11 cellular contexts compared by ENCODE assay signal in genomic region chr5:8907168-8907868, GRCh38.
DNase-seq lines count a peak whose midpoint lies in the region; ATAC-seq, FAIRE-seq and TF ChIP-seq lines count a peak whose summit lies in the region.
"Had no signal": no experiment of that assay in that cellular context is flagged by ENCODE, and none has a peak within 500 bp of the region (broad histone marks: within the 10 kb centered on the region; RNA-seq: fewer than 3 reads in every experiment).

No MANE protein-coding gene starts in this region.

- FAIRE-seq in pancreas (lab: Jason Lieb, UNC): no peak

- POLR2A ChIA-PET in Panc1 (lab: Charles Lee): no interaction called here
- POLR2A ChIA-PET in OCI-LY7 (lab: Charles Lee): no interaction called here

- H3K4me2 ChIP-seq in OCI-LY7 (ENCODE audit: low read length): no peak overlapping the region

- H3K36me3 Mint-ChIP-seq in osteocyte (ENCODE audit: unreplicated experiment): no peaks in the 10 kb centered on the region

- H3K4me1 ChIP-seq in Panc1 (ENCODE audit: control insufficient read depth, insufficient read depth, low read length) (no peaks in the 10 kb centered on the region), pancreas (no peaks in the 10 kb centered on the region), OCI-LY7 (ENCODE audit: insufficient read depth, low read length, poor library complexity, severe bottlenecking) (no peaks in the 10 kb centered on the region)
- H3K4me1 ChIP-seq: psoas muscle, stomach had no signal

- H3K9me2 ChIP-seq in OCI-LY7 (ENCODE audit: insufficient read depth, low read length): no peaks in the 10 kb centered on the region

- H2AFZ ChIP-seq in OCI-LY7 (ENCODE audit: low read length): no peak overlapping the region

- H3K27ac ChIP-seq in Panc1 (ENCODE audit: low read length): no peak overlapping the region
- H3K27ac ChIP-seq in pancreas: no peak overlapping the region
- H3K27ac ChIP-seq in substantia nigra (ENCODE audit: low read depth, low read length, poor library complexity, severe bottlenecking): no peak overlapping the region
- no peak overlapping the region for H3K27ac ChIP-seq in OCI-LY7 (ENCODE audit: low read depth, low read length, poor library complexity, severe bottlenecking)
- H3K27ac ChIP-seq: psoas muscle, stomach had no signal

- TF ChIP-seq CTCF in Panc1 (IDR thresholded peaks at IDR 0.05): no peak
- TF ChIP-seq CTCF in epithelial cell of esophagus (IDR thresholded peaks at IDR 0.05; ENCODE audit: insufficient read depth, low read depth, low read length, missing control alignments): no peak
- no peak for TF ChIP-seq CTCF in osteocyte (IDR thresholded peaks at IDR 0.05)
- no peak for TF ChIP-seq CTCF in pancreas (IDR thresholded peaks at IDR 0.05)
- TF ChIP-seq CTCF in OCI-LY7 (conservative IDR thresholded peaks at IDR 0.05; ENCODE audit: low read length): no peak

- H3K27me3 Mint-ChIP-seq in osteocyte (ENCODE audit: unreplicated experiment): no peaks in the 10 kb centered on the region

- CTCF ChIA-PET in Panc1 (lab: Charles Lee): interaction anchor here (0.5 kb wide), 1 partner anchor 20 kb away, joined by 4 read pairs; no protein-coding TSS in a partner anchor
- CTCF ChIA-PET in OCI-LY7 (lab: Charles Lee; ENCODE audit: unreplicated experiment): interaction anchor here (0.6 kb wide), 1 partner anchor 17 kb away, joined by 3 read pairs; no protein-coding TSS in a partner anchor

- H3K9me3 ChIP-seq in Panc1 (ENCODE audit: control insufficient read depth, insufficient read depth, low read depth, low read length) (no peaks in the 10 kb centered on the region), pancreas (no peaks in the 10 kb centered on the region), OCI-LY7 (ENCODE audit: low read length) (no peaks in the 10 kb centered on the region)
- H3K9me3 ChIP-seq: psoas muscle, stomach had no signal

- H3K9me3 Mint-ChIP-seq in osteocyte (ENCODE audit: unreplicated experiment): no peaks in the 10 kb centered on the region

- WGBS in pancreas, 2 donors: 69 to 78% methylated on average over 8 of the region's 8 CpGs

- BruUV-seq in Panc1 (replicated peaks; lab: Mats Ljungman, UMichigan) (no TSS peak), OCI-LY7 (replicated peaks; lab: Mats Ljungman, UMichigan) (no TSS peak)

- in situ Hi-C loops in Panc1 (cut with HindIII; ENCODE audit: low pct_unique_long_range_greater_than_20kb, low sequenced_read_pairs): no loop called here

- H3K27me3 ChIP-seq in Panc1 (ENCODE audit: control insufficient read depth, insufficient read depth, low read length) (no peaks in the 10 kb centered on the region), pancreas (peaks cover 0 to 5% (median 0%) of the 10 kb centered on the region in 4 donors)
- H3K27me3 ChIP-seq: stomach had no signal

- H3K4me1 Mint-ChIP-seq in osteocyte (ENCODE audit: unreplicated experiment): peaks cover 31% of the 10 kb centered on the region

- H3K79me2 ChIP-seq in OCI-LY7 (ENCODE audit: insufficient read depth, low read depth, low read length): no peaks in the 10 kb centered on the region

- intact Hi-C loops in Panc1 (cut with micrococcal nuclease; ENCODE audit: unreplicated experiment) (no loop called here), pancreas (cut with DNase I) (no loop called here), OCI-LY7 (cut with micrococcal nuclease; ENCODE audit: unreplicated experiment) (no loop called here)

- no peaks in the 10 kb centered on the region for H4K20me1 ChIP-seq in OCI-LY7 (ENCODE audit: insufficient read depth, low read length)

- peak overlapping the region; percentile 38 for H3K27ac Mint-ChIP-seq in osteocyte (ENCODE audit: unreplicated experiment)

- peak; percentile 96 for DNase-seq in ELR (ENCODE audit: low read depth)
- DNase-seq in Panc1 (ENCODE audit: low read depth, low spot score): peak; percentile 18
- peak; percentile 82 for DNase-seq in epithelial cell of esophagus (ENCODE audit: low read depth)
- DNase-seq in osteocyte (ENCODE audit: extremely low spot score, unreplicated experiment): no peak
- DNase-seq in pancreas: no peak
- no peak for DNase-seq in NCI-H446 treated with DMSO at 0.1 percent for 48 hours (lab: John Stamatoyannopoulos, UW)
- no peak for DNase-seq in substantia nigra (lab: John Stamatoyannopoulos, UW)
- DNase-seq in OCI-LY7 (ENCODE audit: low spot score): no peak
- DNase-seq: hippocampal formation, psoas muscle, stomach had no signal

- no peak overlapping the region for H3K4me3 Mint-ChIP-seq in osteocyte (ENCODE audit: unreplicated experiment)

- ATAC-seq in Panc1: no peak
- no peak for ATAC-seq in pancreas
- ATAC-seq: psoas muscle had no signal

- H3K4me3 ChIP-seq in Panc1 (ENCODE audit: low read depth in 2 of 2, low read length in 2 of 2): no peak overlapping the region
- H3K4me3 ChIP-seq in epithelial cell of esophagus (ENCODE audit: low read length): no peak overlapping the region
- H3K4me3 ChIP-seq in pancreas: no peak overlapping the region
- H3K4me3 ChIP-seq in OCI-LY7 (ENCODE audit: low read depth, low read length, poor library complexity, severe bottlenecking): no peak overlapping the region
- H3K4me3 ChIP-seq: psoas muscle, stomach had no signal

- H3K36me3 ChIP-seq in Panc1 (ENCODE audit: control insufficient read depth, insufficient read depth, low read length) (no peaks in the 10 kb centered on the region), pancreas (no peaks in the 10 kb centered on the region), OCI-LY7 (ENCODE audit: insufficient read depth, low read length) (no peaks in the 10 kb centered on the region)
- H3K36me3 ChIP-seq: stomach had no signal

Comparison
In these comparisons a context has a peak if more than half of its experiments do, and no peak if none do; other contexts are left out.
1. DNase-seq: peak in ELR (single experiment), Panc1 (single experiment) and epithelial cell of esophagus (single experiment); none in osteocyte (single experiment), pancreas (0 of 6), NCI-H446 treated with DMSO at 0.1 percent for 48 hours (single experiment), substantia nigra (0 of 49) and OCI-LY7 (single experiment).